In the genomic region with DNA sequence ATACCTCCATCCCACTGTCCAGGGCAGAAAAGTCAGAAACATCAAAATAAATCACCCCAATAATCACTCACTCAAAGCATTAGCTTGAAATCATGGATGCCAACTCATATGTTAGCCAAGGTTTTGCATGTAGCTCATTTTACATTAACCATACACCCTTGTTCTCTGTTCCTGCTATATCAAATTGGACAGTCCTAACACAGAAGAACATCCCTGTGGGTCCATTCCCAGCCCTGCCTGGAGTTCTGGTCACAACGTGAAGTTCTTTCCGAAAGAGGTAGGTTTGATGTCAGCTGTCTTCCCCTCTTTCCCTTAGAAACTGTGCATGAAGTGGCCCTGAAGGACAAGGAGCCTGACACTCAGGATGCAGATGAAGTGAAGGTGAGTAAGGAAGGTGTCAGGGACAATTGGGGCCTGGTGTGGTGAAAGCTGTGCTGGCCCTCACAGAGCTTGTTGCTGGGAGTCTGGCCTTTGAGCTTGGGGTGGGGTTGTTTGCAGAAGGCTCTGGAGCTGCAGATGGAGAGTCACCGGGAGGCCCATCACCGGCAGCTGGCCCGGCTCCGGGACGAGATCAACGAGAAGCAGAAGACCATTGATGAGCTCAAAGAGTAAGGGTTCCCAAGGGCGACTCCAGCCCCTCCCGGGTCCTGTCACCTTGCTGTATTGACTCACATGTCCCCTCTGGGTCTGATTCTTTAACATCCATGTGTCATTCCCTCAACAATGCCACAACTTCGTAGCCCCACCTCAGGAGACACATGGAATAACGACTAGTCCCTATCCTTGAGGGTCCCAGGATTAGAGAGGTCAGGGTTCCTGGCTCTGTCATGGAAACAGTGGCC, we compare ENCODE assay signal across 1 cellular context.
A peak's percentile ranks its signal among the peaks of the same experiment; 100 is the strongest.
TF ChIP-seq lines count a peak whose summit lies in the region.

No MANE protein-coding gene starts in this region.

TF ChIP-seq in HepG2, 621 proteins besides CTCF, POLR2A, EP300 and RAD21 (continued from another document and continues in another):
- TF ChIP-seq GLMP (CRISPR knock-in tag; IDR thresholded peaks at IDR 0.05; ENCODE audit: borderline replicate concordance) = no peak
- peak; percentile 69; the same call in 1 of the 2 replicates for TF ChIP-seq ZFP91 (CRISPR knock-in tag; IDR thresholded peaks at IDR 0.05; ENCODE audit: borderline replicate concordance)
- TF ChIP-seq FOXA1 (IDR thresholded peaks at IDR 0.05) = no peak
- TF ChIP-seq FOXA1 (CRISPR knock-in tag; IDR thresholded peaks at IDR 0.05) = peak; percentile 62; the same call in 1 of the 2 replicates
- TF ChIP-seq MED13 (CRISPR knock-in tag; IDR thresholded peaks at IDR 0.05) = no peak
- TF ChIP-seq MAFG (CRISPR knock-in tag; IDR thresholded peaks at IDR 0.05) = no peak
- TF ChIP-seq ZNF232 (CRISPR knock-in tag; IDR thresholded peaks at IDR 0.05; ENCODE audit: borderline replicate concordance) = peak; percentile 75; the same call in 1 of the 2 replicates
- no peak for TF ChIP-seq ZNF614 (CRISPR knock-in tag; IDR thresholded peaks at IDR 0.05; ENCODE audit: borderline replicate concordance)
- TF ChIP-seq, protein P1, sequence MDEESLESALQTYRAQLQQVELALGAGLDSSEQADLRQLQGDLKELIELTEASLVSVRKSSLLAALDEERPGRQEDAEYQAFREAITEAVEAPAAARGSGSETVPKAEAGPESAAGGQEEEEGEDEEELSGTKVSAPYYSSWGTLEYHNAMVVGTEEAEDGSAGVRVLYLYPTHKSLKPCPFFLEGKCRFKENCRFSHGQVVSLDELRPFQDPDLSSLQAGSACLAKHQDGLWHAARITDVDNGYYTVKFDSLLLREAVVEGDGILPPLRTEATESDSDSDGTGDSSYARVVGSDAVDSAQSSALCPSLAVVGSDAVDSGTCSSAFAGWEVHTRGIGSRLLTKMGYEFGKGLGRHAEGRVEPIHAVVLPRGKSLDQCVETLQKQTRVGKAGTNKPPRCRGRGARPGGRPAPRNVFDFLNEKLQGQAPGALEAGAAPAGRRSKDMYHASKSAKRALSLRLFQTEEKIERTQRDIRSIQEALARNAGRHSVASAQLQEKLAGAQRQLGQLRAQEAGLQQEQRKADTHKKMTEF (CRISPR knock-in tag; IDR thresholded peaks at IDR 0.05) = peak; percentile 78
- TF ChIP-seq NONO (IDR thresholded peaks at IDR 0.05) = no peak
- TF ChIP-seq NONO (CRISPR knock-in tag; conservative IDR thresholded peaks at IDR 0.05) = peak; percentile 70; the same call in 1 of the 2 replicates
- no peak for TF ChIP-seq ZNF543 (CRISPR knock-in tag; IDR thresholded peaks at IDR 0.05)
- peak; percentile 86 for TF ChIP-seq ZNF292 (CRISPR knock-in tag; IDR thresholded peaks at IDR 0.05; ENCODE audit: borderline replicate concordance, low read depth)
- no peak for TF ChIP-seq SYNCRIP (IDR thresholded peaks at IDR 0.05; ENCODE audit: insufficient read depth, low read depth, low read length)
- TF ChIP-seq MAF1 (CRISPR knock-in tag; IDR thresholded peaks at IDR 0.05; ENCODE audit: borderline replicate concordance) = 0 out of 2 replicates have a peak, but pooled peaks have one; percentile 62
- TF ChIP-seq NCOA2 (CRISPR knock-in tag; IDR thresholded peaks at IDR 0.05) = peak; percentile 55; the same call in 1 of the 2 replicates
- TF ChIP-seq AKAP8 (CRISPR knock-in tag; IDR thresholded peaks at IDR 0.05) = 0 out of 2 replicates have a peak, but pooled peaks have one; percentile 34
- TF ChIP-seq, protein P2, sequence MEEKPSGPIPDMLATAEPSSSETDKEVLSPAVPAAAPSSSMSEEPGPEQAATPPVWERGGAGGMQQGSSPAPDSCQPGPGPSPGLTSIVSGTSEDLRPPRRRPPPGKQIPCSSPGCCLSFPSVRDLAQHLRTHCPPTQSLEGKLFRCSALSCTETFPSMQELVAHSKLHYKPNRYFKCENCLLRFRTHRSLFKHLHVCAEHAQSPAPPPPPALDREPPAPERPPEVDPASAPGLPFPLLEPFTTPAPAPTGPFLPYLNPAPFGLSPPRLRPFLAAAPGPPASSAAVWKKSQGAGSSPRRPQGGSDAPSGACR (CRISPR knock-in tag; IDR thresholded peaks at IDR 0.05) = peak; percentile 78; the same call in 1 of the 2 replicates
- TF ChIP-seq ZNF550 (CRISPR knock-in tag; IDR thresholded peaks at IDR 0.05; ENCODE audit: borderline replicate concordance) = no peak
- TF ChIP-seq HMGA1 (CRISPR knock-in tag; conservative IDR thresholded peaks at IDR 0.05) = no peak
- TF ChIP-seq, protein P3, sequence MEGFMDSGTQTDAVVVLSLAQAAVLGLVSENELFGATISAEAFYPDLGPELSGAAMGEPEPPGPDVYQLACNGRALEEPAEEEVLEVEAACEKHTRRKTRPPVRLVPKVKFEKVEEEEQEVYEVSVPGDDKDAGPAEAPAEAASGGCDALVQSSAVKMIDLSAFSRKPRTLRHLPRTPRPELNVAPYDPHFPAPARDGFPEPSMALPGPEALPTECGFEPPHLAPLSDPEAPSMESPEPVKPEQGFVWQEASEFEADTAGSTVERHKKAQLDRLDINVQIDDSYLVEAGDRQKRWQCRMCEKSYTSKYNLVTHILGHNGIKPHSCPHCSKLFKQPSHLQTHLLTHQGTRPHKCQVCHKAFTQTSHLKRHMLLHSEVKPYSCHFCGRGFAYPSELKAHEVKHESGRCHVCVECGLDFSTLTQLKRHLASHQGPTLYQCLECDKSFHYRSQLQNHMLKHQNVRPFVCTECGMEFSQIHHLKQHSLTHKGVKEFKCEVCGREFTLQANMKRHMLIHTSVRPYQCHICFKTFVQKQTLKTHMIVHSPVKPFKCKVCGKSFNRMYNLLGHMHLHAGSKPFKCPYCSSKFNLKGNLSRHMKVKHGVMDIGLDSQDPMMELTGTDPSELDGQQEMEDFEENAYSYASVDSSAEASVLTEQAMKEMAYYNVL (CRISPR knock-in tag; IDR thresholded peaks at IDR 0.05; ENCODE audit: borderline replicate concordance) = peak; percentile 57; the same call in 1 of the 2 replicates
- peak; percentile 62 for TF ChIP-seq ZBTB2 (CRISPR knock-in tag; IDR thresholded peaks at IDR 0.05; ENCODE audit: low read depth)
- TF ChIP-seq, protein P4, sequence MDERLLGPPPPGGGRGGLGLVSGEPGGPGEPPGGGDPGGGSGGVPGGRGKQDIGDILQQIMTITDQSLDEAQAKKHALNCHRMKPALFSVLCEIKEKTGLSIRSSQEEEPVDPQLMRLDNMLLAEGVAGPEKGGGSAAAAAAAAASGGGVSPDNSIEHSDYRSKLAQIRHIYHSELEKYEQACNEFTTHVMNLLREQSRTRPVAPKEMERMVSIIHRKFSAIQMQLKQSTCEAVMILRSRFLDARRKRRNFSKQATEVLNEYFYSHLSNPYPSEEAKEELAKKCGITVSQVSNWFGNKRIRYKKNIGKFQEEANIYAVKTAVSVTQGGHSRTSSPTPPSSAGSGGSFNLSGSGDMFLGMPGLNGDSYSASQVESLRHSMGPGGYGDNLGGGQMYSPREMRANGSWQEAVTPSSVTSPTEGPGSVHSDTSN (CRISPR knock-in tag; IDR thresholded peaks at IDR 0.05) = no peak
- peak; percentile 64 for TF ChIP-seq BRD4 (CRISPR knock-in tag; IDR thresholded peaks at IDR 0.05)
- no peak for TF ChIP-seq ZHX1 (CRISPR knock-in tag; IDR thresholded peaks at IDR 0.05; ENCODE audit: low read depth)
- TF ChIP-seq ZBTB7B (CRISPR knock-in tag; IDR thresholded peaks at IDR 0.05) = peak; percentile 78
- TF ChIP-seq, protein P5, sequence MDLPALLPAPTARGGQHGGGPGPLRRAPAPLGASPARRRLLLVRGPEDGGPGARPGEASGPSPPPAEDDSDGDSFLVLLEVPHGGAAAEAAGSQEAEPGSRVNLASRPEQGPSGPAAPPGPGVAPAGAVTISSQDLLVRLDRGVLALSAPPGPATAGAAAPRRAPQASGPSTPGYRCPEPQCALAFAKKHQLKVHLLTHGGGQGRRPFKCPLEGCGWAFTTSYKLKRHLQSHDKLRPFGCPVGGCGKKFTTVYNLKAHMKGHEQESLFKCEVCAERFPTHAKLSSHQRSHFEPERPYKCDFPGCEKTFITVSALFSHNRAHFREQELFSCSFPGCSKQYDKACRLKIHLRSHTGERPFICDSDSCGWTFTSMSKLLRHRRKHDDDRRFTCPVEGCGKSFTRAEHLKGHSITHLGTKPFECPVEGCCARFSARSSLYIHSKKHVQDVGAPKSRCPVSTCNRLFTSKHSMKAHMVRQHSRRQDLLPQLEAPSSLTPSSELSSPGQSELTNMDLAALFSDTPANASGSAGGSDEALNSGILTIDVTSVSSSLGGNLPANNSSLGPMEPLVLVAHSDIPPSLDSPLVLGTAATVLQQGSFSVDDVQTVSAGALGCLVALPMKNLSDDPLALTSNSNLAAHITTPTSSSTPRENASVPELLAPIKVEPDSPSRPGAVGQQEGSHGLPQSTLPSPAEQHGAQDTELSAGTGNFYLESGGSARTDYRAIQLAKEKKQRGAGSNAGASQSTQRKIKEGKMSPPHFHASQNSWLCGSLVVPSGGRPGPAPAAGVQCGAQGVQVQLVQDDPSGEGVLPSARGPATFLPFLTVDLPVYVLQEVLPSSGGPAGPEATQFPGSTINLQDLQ (CRISPR knock-in tag; IDR thresholded peaks at IDR 0.05) = no peak
- TF ChIP-seq, protein P6, sequence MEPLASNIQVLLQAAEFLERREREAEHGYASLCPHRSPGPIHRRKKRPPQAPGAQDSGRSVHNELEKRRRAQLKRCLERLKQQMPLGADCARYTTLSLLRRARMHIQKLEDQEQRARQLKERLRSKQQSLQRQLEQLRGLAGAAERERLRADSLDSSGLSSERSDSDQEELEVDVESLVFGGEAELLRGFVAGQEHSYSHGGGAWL (CRISPR knock-in tag; IDR thresholded peaks at IDR 0.05) = peak; percentile 32; the same call in 1 of the 2 replicates
- TF ChIP-seq, protein P7, sequence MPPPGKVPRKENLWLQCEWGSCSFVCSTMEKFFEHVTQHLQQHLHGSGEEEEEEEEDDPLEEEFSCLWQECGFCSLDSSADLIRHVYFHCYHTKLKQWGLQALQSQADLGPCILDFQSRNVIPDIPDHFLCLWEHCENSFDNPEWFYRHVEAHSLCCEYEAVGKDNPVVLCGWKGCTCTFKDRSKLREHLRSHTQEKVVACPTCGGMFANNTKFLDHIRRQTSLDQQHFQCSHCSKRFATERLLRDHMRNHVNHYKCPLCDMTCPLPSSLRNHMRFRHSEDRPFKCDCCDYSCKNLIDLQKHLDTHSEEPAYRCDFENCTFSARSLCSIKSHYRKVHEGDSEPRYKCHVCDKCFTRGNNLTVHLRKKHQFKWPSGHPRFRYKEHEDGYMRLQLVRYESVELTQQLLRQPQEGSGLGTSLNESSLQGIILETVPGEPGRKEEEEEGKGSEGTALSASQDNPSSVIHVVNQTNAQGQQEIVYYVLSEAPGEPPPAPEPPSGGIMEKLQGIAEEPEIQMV (CRISPR knock-in tag; IDR thresholded peaks at IDR 0.05; ENCODE audit: low read depth) = no peak
- TF ChIP-seq, protein P8, sequence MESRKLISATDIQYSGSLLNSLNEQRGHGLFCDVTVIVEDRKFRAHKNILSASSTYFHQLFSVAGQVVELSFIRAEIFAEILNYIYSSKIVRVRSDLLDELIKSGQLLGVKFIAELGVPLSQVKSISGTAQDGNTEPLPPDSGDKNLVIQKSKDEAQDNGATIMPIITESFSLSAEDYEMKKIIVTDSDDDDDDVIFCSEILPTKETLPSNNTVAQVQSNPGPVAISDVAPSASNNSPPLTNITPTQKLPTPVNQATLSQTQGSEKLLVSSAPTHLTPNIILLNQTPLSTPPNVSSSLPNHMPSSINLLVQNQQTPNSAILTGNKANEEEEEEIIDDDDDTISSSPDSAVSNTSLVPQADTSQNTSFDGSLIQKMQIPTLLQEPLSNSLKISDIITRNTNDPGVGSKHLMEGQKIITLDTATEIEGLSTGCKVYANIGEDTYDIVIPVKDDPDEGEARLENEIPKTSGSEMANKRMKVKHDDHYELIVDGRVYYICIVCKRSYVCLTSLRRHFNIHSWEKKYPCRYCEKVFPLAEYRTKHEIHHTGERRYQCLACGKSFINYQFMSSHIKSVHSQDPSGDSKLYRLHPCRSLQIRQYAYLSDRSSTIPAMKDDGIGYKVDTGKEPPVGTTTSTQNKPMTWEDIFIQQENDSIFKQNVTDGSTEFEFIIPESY (CRISPR knock-in tag; IDR thresholded peaks at IDR 0.05) = no peak
- TF ChIP-seq TBX3 (IDR thresholded peaks at IDR 0.05; ENCODE audit: borderline replicate concordance) = peak; percentile 60; the same call in 1 of the 2 replicates
